Comparison of ENCODE assay signal across 8 cellular contexts in genomic region chr2:205947621-205948495, GRCh38.
DNase-seq lines count a peak whose midpoint lies in the region; ATAC-seq, FAIRE-seq and TF ChIP-seq lines count a peak whose summit lies in the region.

No MANE protein-coding gene starts in this region.

- intact Hi-C loops in endothelial cell of umbilical vein (cut with micrococcal nuclease) = loop anchor here (1.0 to 5.0 kb wide), 8 partner anchors 14 to 1841 kb away; partner anchors contain the start of gene NRP2
- intact Hi-C loops in naive thymus-derived CD4-positive, alpha-beta T cell (cut with micrococcal nuclease) = loop anchor here (1.0 to 5.0 kb wide), 8 partner anchors 182 to 1840 kb away; no protein-coding TSS in a partner anchor

- CTCF ChIA-PET in CD8-positive, alpha-beta memory T cell (lab: Charles Lee) = interaction anchor here (1.0 to 3.2 kb wide), 9 partner anchors 9 to 1883 kb away, joined by 3 to 12 read pairs (median 3); no protein-coding TSS in a partner anchor
- CTCF ChIA-PET in endothelial cell of umbilical vein (lab: Charles Lee) = interaction anchor here (0.7 to 8.8 kb wide), 28 partner anchors 8 to 1925 kb away, joined by 3 to 145 read pairs (median 4); partner anchors contain the start of gene NRP2
- CTCF ChIA-PET in naive thymus-derived CD4-positive, alpha-beta T cell (lab: Charles Lee) = interaction anchor here (0.7 to 2.2 kb wide), 10 partner anchors 9 to 1687 kb away, joined by 3 to 8 read pairs (median 3); no protein-coding TSS in a partner anchor

- H3K79me2 ChIP-seq in endothelial cell of umbilical vein (ENCODE audit: control insufficient read depth, insufficient read depth, low read length) = no peaks in the 10 kb centered on the region

- H3K27ac ChIP-seq in CD8-positive, alpha-beta memory T cell (ENCODE audit: low read depth, low read length) = no peak overlapping the region
- no peak overlapping the region for H3K27ac ChIP-seq in endothelial cell of umbilical vein (ENCODE audit: insufficient read depth, low read depth, low read length)
- H3K27ac ChIP-seq in naive thymus-derived CD4-positive, alpha-beta T cell (ENCODE audit: low read depth, low read length) = no peak overlapping the region

- BruUV-seq in endothelial cell of umbilical vein (replicated peaks; lab: Mats Ljungman, UMichigan) = no TSS peak

- peak overlapping the region; percentile 4 for H3K4me2 ChIP-seq in endothelial cell of umbilical vein (ENCODE audit: insufficient read depth, low read length)

- no peaks in the 10 kb centered on the region for H3K36me3 Mint-ChIP-seq in CD8-positive, alpha-beta memory T cell
- no peaks in the 10 kb centered on the region for H3K36me3 Mint-ChIP-seq in naive thymus-derived CD4-positive, alpha-beta T cell

- H3K4me1 ChIP-seq in CD8-positive, alpha-beta memory T cell (ENCODE audit: insufficient read depth, low read length) = peaks cover 6% of the 10 kb centered on the region
- peaks cover 17% of the 10 kb centered on the region for H3K4me1 ChIP-seq in endothelial cell of umbilical vein (ENCODE audit: control insufficient read depth, extremely low read depth, insufficient read depth, low read length)
- no peaks in the 10 kb centered on the region for H3K4me1 ChIP-seq in naive thymus-derived CD4-positive, alpha-beta T cell (ENCODE audit: control insufficient read depth in 2 of 2, insufficient read depth in 2 of 2, low read length in 2 of 2)

- no peaks in the 10 kb centered on the region for H4K20me1 ChIP-seq in endothelial cell of umbilical vein (replicated peaks; ENCODE audit: control insufficient read depth, extremely low read depth, insufficient read depth, low read length)

- H3K4me1 Mint-ChIP-seq in CD8-positive, alpha-beta memory T cell = peaks cover 0 to 4% (median 2%) of the 10 kb centered on the region in 3 donors
- peaks cover 0 to 4% (median 3%) of the 10 kb centered on the region in 7 donors for H3K4me1 Mint-ChIP-seq in naive thymus-derived CD4-positive, alpha-beta T cell

- no peak overlapping the region for H3K4me3 ChIP-seq in CD8-positive, alpha-beta memory T cell (ENCODE audit: low read length)
- H3K4me3 ChIP-seq in endothelial cell of umbilical vein (replicated peaks in 1 of 3; ENCODE audit: insufficient read depth in 1 of 3, low read depth in 1 of 3, low read length in 3 of 3) = no peak overlapping the region
- H3K4me3 ChIP-seq in naive thymus-derived CD4-positive, alpha-beta T cell (ENCODE audit: low read length) = no peak overlapping the region

- H3K36me3 ChIP-seq in CD8-positive, alpha-beta memory T cell (ENCODE audit: insufficient read depth, low read length) = no peaks in the 10 kb centered on the region
- no peaks in the 10 kb centered on the region for H3K36me3 ChIP-seq in endothelial cell of umbilical vein (ENCODE audit: control insufficient read depth in 2 of 2, extremely low read depth in 1 of 2, insufficient read depth in 2 of 2, low read length in 2 of 2)
- no peaks in the 10 kb centered on the region for H3K36me3 ChIP-seq in naive thymus-derived CD4-positive, alpha-beta T cell (ENCODE audit: control insufficient read depth in 2 of 3, insufficient read depth in 3 of 3, low read length in 3 of 3)

- FAIRE-seq in endothelial cell of umbilical vein (lab: Jason Lieb, UNC) = peak; percentile 81

- H3K9ac ChIP-seq in endothelial cell of umbilical vein (replicated peaks; ENCODE audit: extremely low read depth, insufficient read depth, low read length) = no peak overlapping the region

- H3K9me3 Mint-ChIP-seq in CD8-positive, alpha-beta memory T cell = peaks cover under 1 to 15% (median 9%) of the 10 kb centered on the region in 5 donors
- H3K9me3 Mint-ChIP-seq in naive thymus-derived CD4-positive, alpha-beta T cell = peaks cover 0 to 21% (median 4%) of the 10 kb centered on the region in 11 donors

- peak overlapping the region; percentile 39 for H2AFZ ChIP-seq in endothelial cell of umbilical vein (ENCODE audit: low read depth, low read length)

- H3K27ac Mint-ChIP-seq in CD8-positive, alpha-beta memory T cell = no peak overlapping the region
- no peak overlapping the region for H3K27ac Mint-ChIP-seq in naive thymus-derived CD4-positive, alpha-beta T cell

- ATAC-seq in HG03442 (IDR thresholded peaks at IDR 0.05; ENCODE audit: unreplicated experiment) = peak; percentile 83
- ATAC-seq in naive thymus-derived CD4-positive, alpha-beta T cell = peak; percentile 71

- H3K27me3 Mint-ChIP-seq in CD8-positive, alpha-beta memory T cell = peaks cover 23 to 49% of the 10 kb centered on the region in 2 donors
- H3K27me3 Mint-ChIP-seq in naive thymus-derived CD4-positive, alpha-beta T cell = peaks cover 0 to 25% (median 9%) of the 10 kb centered on the region in 5 donors

- no peaks in the 10 kb centered on the region for H3K9me1 ChIP-seq in endothelial cell of umbilical vein (replicated peaks; ENCODE audit: control insufficient read depth, extremely low read depth, insufficient read depth, low read length)

- dilution Hi-C loops in endothelial cell of umbilical vein (cut with MboI; ENCODE audit: extremely low pct_ligation_motif_present, low sequenced_read_pairs) = no loop called here

- peak; percentile 84 to 94 for TF ChIP-seq CTCF in endothelial cell of umbilical vein (IDR thresholded peaks at IDR 0.05; ENCODE audit: extremely low read depth in 1 of 2, insufficient read depth in 1 of 2, low read depth in 1 of 2, low read length in 2 of 2)

- POLR2A ChIA-PET in CD8-positive, alpha-beta memory T cell (lab: Charles Lee) = interaction anchor here (0.7 kb wide), 1 partner anchor 139 kb away, joined by 3 read pairs; no protein-coding TSS in a partner anchor
- POLR2A ChIA-PET in endothelial cell of umbilical vein (lab: Charles Lee) = no interaction called here
- POLR2A ChIA-PET in naive thymus-derived CD4-positive, alpha-beta T cell (lab: Charles Lee) = no interaction called here

- H3K4me3 Mint-ChIP-seq in CD8-positive, alpha-beta memory T cell = no peak overlapping the region
- H3K4me3 Mint-ChIP-seq in naive thymus-derived CD4-positive, alpha-beta T cell = peak overlapping the region in 1 of 10 donors; percentile 13

- peak; percentile 13 to 57 (median 29) for DNase-seq in CD8-positive, alpha-beta memory T cell
- DNase-seq in GM19240 (ENCODE audit: insufficient read length, low spot score) (peak; percentile 56), NCI-H82 (lab: John Stamatoyannopoulos, UW) (peak; percentile 86), endothelial cell of umbilical vein (ENCODE audit: low read depth, low spot score) (peak; percentile 74)
- peak in 2 of 3 experiments; percentile 29 to 37 for DNase-seq in activated CD8-positive, alpha-beta memory T cell treated with anti-CD3 and anti-CD28 coated beads for 48 hours (ENCODE audit: low read depth in 2 of 3, low spot score in 2 of 3)
- DNase-seq in naive thymus-derived CD4-positive, alpha-beta T cell = peak in 8 of 9 donors; percentile 12 to 53 (median 28)
- peak; percentile 33 for DNase-seq in stimulated activated naive CD4-positive, alpha-beta T cell treated with Interleukin-2 at 50 U/mL for 16 hours (lab: John Stamatoyannopoulos, UW)

- no peaks in the 10 kb centered on the region for H3K27me3 ChIP-seq in CD8-positive, alpha-beta memory T cell (ENCODE audit: insufficient read depth, low read length, poor library complexity, severe bottlenecking)
- H3K27me3 ChIP-seq in endothelial cell of umbilical vein (ENCODE audit: control insufficient read depth in 2 of 2, insufficient read depth in 2 of 2, low read length in 2 of 2) = peaks cover 3 to 7% of the 10 kb centered on the region in 2 experiments
- H3K27me3 ChIP-seq in naive thymus-derived CD4-positive, alpha-beta T cell (ENCODE audit: control insufficient read depth in 2 of 2, insufficient read depth in 2 of 2, low read length in 2 of 2) = no peaks in the 10 kb centered on the region

- no peak for TF ChIP-seq POLR2A in endothelial cell of umbilical vein (IDR thresholded peaks at IDR 0.05; ENCODE audit: low read depth, low read length)

- H3K9me3 ChIP-seq in CD8-positive, alpha-beta memory T cell (ENCODE audit: low read length) = no peaks in the 10 kb centered on the region
- H3K9me3 ChIP-seq in endothelial cell of umbilical vein (replicated peaks; ENCODE audit: control insufficient read depth, insufficient read depth, low read length) = no peaks in the 10 kb centered on the region
- H3K9me3 ChIP-seq in naive thymus-derived CD4-positive, alpha-beta T cell (ENCODE audit: control insufficient read depth in 2 of 3, low read length in 3 of 3) = no peaks in the 10 kb centered on the region

TF ChIP-seq in endothelial cell of umbilical vein, 7 proteins besides CTCF, POLR2A, EP300 and RAD21:
- no peak for TF ChIP-seq JUN (IDR thresholded peaks at IDR 0.05; ENCODE audit: borderline replicate concordance, insufficient read depth, insufficient read length, low read depth)
- no peak for TF ChIP-seq FOS (IDR thresholded peaks at IDR 0.05; ENCODE audit: borderline replicate concordance, insufficient read depth, low read length)

Comparison
In these comparisons a context has a peak if more than half of its experiments do, and no peak if none do; other contexts are left out.
1. DNase-seq: peak in every context shown above with its lines; median percentile 86 in NCI-H82; 74 in endothelial cell of umbilical vein; 56 in GM19240; 33 in activated CD8-positive, alpha-beta memory T cell treated with anti-CD3 and anti-CD28 coated beads for 48 hours; 33 in stimulated activated naive CD4-positive, alpha-beta T cell treated with Interleukin-2 at 50 U/mL for 16 hours; 29 in CD8-positive, alpha-beta memory T cell; 28 in naive thymus-derived CD4-positive, alpha-beta T cell.